2 cellular contexts compared by ENCODE assay signal in the genomic region with DNA sequence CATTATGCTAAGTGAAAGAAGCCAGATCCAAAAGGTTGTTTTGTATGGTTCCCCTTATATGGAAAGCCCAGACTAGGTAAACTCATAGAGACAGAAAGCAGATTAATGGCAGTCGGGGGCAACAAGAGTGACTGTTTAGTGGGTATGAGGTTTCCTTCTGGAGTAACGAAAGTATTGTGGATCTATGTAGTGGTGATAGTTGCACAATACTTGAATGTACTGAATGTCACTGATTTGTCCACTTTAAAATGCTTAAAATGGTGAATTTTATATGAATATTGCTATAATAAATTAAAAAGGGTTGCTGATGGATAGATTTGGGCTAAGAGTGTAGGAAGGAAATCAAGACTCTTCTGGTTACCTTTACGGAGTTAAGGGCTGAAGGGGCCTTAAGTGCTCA.
TF ChIP-seq lines count a peak whose summit lies in the region.

No MANE protein-coding gene starts in this region.

TF ChIP-seq in HepG2, 621 proteins besides CTCF, POLR2A, EP300 and RAD21:
- TF ChIP-seq ZNF644 (CRISPR knock-in tag; IDR thresholded peaks at IDR 0.05; ENCODE audit: low read depth) (no peak), CEBPB (IDR thresholded peaks at IDR 0.05; ENCODE audit: borderline replicate concordance, low read depth, low read length) (peak; percentile 67; the same call in 1 of the 2 replicates)

TF ChIP-seq in K562, 482 proteins besides CTCF, POLR2A, EP300 and RAD21:
- TF ChIP-seq MYBL2 (IDR thresholded peaks at IDR 0.05; ENCODE audit: low read depth) = no peak
- no peak for TF ChIP-seq MYBL2 (CRISPR knock-in tag; IDR thresholded peaks at IDR 0.05; ENCODE audit: borderline replicate concordance)
- TF ChIP-seq CEBPB (tag; IDR thresholded peaks at IDR 0.05) = peak; percentile 56; the same call in 1 of the 2 replicates
- TF ChIP-seq RHOXF2B (CRISPR knock-in tag; conservative IDR thresholded peaks at IDR 0.05) = no peak
- no peak for TF ChIP-seq CEBPG (CRISPR knock-in tag; IDR thresholded peaks at IDR 0.05)
- TF ChIP-seq CEBPG (tag; conservative IDR thresholded peaks at IDR 0.05 in 1 of 2, IDR thresholded peaks at IDR 0.05 in 1 of 2) = peak; percentile 32 to 36; a peak in 2 of 4 replicates
